ENCODE assay signal across 21 cellular contexts in the genomic region with DNA sequence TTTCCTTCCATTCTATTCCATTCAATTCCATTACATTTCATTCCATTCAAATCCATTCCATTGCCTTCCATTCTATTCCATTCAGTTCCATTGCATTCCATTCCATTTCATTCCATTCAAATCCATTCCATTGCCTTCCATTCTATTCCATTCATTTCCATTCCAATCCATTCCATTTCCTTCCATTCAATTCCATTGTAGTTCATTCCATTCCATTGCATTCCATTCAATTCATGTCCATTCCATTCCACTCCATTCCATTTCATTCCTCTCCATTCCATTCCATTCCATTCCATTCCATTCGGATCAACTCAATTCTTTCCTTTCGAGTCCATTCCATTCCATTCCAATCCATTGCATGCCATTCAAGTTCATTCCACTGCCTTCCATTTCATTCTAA.
"Had no signal": no experiment of that assay in that cellular context is flagged by ENCODE, and none has a peak within 500 bp of the region (broad histone marks: within the 10 kb centered on the region; RNA-seq: fewer than 3 reads in every experiment).

No MANE protein-coding gene starts in this region.

- H3K4me3 ChIP-seq: MG63, SJSA1, SK-N-MC had no signal

- H3K27me3 ChIP-seq: MG63, SJSA1 had no signal

- DNase-seq: Karpas-422, KG1, MG63, NCI-H1092 treated with DMSO at 0.1 percent for 48 hours, NCI-H1436, NCI-H187, NCI-H2029, NCI-H2081 treated with DMSO at 0.1 percent for 48 hours, NCI-H2171, NCI-H226, NCI-H446, NCI-H510A, NCI-H524 treated with DMSO at 0.1 percent for 48 hours, NCI-H69, NCI-H774, Right ventricle myocardium superior, RPMI8226, SIG-M5 had no signal

- H3K36me3 ChIP-seq: MG63, SJSA1 had no signal

- FAIRE-seq: RCC 7860 had no signal

- H3K4me1 ChIP-seq: SJSA1 had no signal

- H3K27ac ChIP-seq: SJSA1, SK-N-MC had no signal
